Comparison of ENCODE assay signal across 29 cellular contexts in genomic region chr10:79460687-79461086, GRCh38.
"Had no signal": no experiment of that assay in that cellular context is flagged by ENCODE, and none has a peak within 500 bp of the region (broad histone marks: within the 10 kb centered on the region; RNA-seq: fewer than 3 reads in every experiment).

No MANE protein-coding gene starts in this region.

- DNase-seq: colonic mucosa; cortex of kidney; effector CD8-positive, alpha-beta T cell; effector memory CD8-positive, alpha-beta T cell; endodermal cell; erythroblast; esophagus squamous epithelium; foreskin fibroblast; foreskin melanocyte; gastrocnemius medialis; glutamatergic neuron; head of caudate nucleus; heart right ventricle; hippocampal formation; kidney glomerular epithelial cell; left colon; left ventricle myocardium superior; mammary epithelial cell; mesendoderm; midbrain had no signal

- H3K4me1 Mint-ChIP-seq: endodermal cell had no signal

- H3K4me3 ChIP-seq: colonic mucosa, esophagus squamous epithelium, gastrocnemius medialis, heart right ventricle, lung had no signal

- H3K9me3 Mint-ChIP-seq: dendritic cell treated with granulocyte-macrophage colony-stimulating factor and Interleukin-4, amounts not matched to agents 40 ng/mL and 50 ng/mL, for 4 days; effector memory CD8-positive, alpha-beta T cell; endodermal cell; memory B cell had no signal

- H3K4me1 ChIP-seq: colonic mucosa had no signal

- H3K9me3 ChIP-seq: colonic mucosa, esophagus squamous epithelium, gastrocnemius medialis, heart right ventricle had no signal

- H3K27ac ChIP-seq: colonic mucosa, epithelial cell of prostate, esophagus squamous epithelium, gastrocnemius medialis, heart right ventricle had no signal

- FAIRE-seq: endometrium, islet of Langerhans, keratinocyte had no signal

- H3K27ac Mint-ChIP-seq: dendritic cell treated with granulocyte-macrophage colony-stimulating factor and Interleukin-4, amounts not matched to agents 40 ng/mL and 50 ng/mL, for 4 days; effector memory CD8-positive, alpha-beta T cell; endodermal cell; memory B cell had no signal

- H3K36me3 ChIP-seq: colonic mucosa, esophagus squamous epithelium, gastrocnemius medialis, heart right ventricle had no signal

- H3K27me3 ChIP-seq: colonic mucosa, esophagus squamous epithelium, gastrocnemius medialis, heart right ventricle had no signal

- H3K4me3 Mint-ChIP-seq: dendritic cell treated with granulocyte-macrophage colony-stimulating factor and Interleukin-4, amounts not matched to agents 40 ng/mL and 50 ng/mL, for 4 days; effector memory CD8-positive, alpha-beta T cell; endodermal cell; memory B cell had no signal

- ATAC-seq: effector memory CD8-positive, alpha-beta T cell; esophagus mucosa; gastrocnemius medialis; heart right ventricle; left colon; left lobe of liver; left ventricle myocardium superior had no signal
